Comparison of ENCODE assay signal across 9 cellular contexts in the genomic region with DNA sequence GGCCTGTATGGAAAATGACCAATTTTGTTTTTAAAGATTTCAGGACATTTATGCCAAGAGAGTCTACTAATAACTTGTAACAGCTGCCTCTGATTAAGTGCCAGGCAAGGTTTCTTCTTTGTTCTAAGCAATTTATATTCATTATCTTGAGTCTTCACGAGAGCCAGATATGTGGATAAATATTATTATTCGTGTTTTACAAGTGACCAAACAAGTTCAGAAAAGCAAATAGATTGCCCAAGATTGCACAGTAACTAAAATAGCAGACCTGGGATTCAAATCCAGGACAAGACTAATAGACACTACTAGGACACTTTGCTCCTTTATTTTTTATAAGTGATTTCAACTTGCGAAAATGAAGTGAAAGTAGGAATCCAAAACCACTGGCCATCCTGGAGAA. TPM values are rescaled to one million over a fixed set of nuclear protein-coding genes. Genes with fewer than 3 reads are reported as not detected.
"Had no signal": no experiment of that assay in that cellular context is flagged by ENCODE, and none has a peak within 500 bp of the region (broad histone marks: within the 10 kb centered on the region; RNA-seq: fewer than 3 reads in every experiment).

No MANE protein-coding gene starts in this region.

- H3K27ac Mint-ChIP-seq: GM23338, H9 had no signal

- FAIRE-seq: H1, H54, HTR-8/SVneo, K562 had no signal

- H3K4me3 Mint-ChIP-seq: GM23338, H9 had no signal

- H3K4me3 ChIP-seq: GM23338, K562 had no signal

- H3K4me1 Mint-ChIP-seq: GM23338, H9 had no signal

- DNase-seq: H9, IMR-90, KG1 had no signal

- ATAC-seq: GM23338, K562 had no signal

- H3K9me3 Mint-ChIP-seq: GM23338, H9 had no signal

RNA-seq across cellular contexts. Expression of gene DPT, which starts 30.1 kb away (rescaled TPM):
- total RNA-seq: GM23338, H1, H9, HT-29, IMR-90, K562 had no signal
